Comparison of ENCODE assay signal across 25 cellular contexts in the genomic region with DNA sequence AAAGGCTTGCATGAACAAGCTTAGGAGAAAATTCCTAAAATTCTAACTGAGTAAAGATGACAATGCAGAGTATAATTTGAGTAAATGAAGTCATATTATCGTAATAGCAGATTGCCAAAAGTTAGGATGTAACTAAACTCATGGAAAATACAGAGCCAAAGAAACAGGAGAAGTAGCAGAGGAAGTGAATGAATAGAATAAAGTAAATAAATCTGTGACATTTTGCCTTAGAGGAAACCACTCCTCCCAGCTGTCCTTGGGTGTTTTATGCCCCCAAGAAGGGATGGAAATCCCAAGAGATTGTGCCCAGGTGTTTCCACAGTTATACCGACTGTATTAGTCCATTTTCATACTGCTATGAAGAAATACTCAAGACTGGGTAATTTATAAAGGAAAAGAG. TPM values are rescaled to one million over a fixed set of nuclear protein-coding genes. Genes with fewer than 3 reads are reported as not detected.
"Had no signal": no experiment of that assay in that cellular context is flagged by ENCODE, and none has a peak within 500 bp of the region (broad histone marks: within the 10 kb centered on the region; RNA-seq: fewer than 3 reads in every experiment).

No MANE protein-coding gene starts in this region.

- H3K27me3 ChIP-seq: gastrocnemius medialis, right atrium auricular region, testis, tibial artery had no signal

- H3K27ac ChIP-seq: coronary artery, gastrocnemius medialis, prostate gland, right atrium auricular region, testis, tibial artery had no signal

- H3K36me3 ChIP-seq: gastrocnemius medialis, prostate gland, right atrium auricular region, tibial artery had no signal

- DNase-seq: dermis blood vessel endothelial cell; effector memory CD4-positive, alpha-beta T cell; foreskin fibroblast; gastrocnemius medialis; head of caudate nucleus; kidney; mesendoderm; midbrain; naive thymus-derived CD4-positive, alpha-beta T cell; stimulated activated CD4-positive, alpha-beta T cell treated with anti-CD3 and anti-CD28 coated beads, Interleukin-12 subunit alpha, Interleukin-12 subunit beta, amount 100 ng/mL, for 4 hours; stimulated activated CD4-positive, alpha-beta T cell treated with anti-CD3 and anti-CD28 coated beads, Interleukin-1b, Interleukin-23, amount 100 ng/mL, for 48 hours; stimulated activated CD4-positive, alpha-beta T cell treated with anti-CD3 and anti-CD28 coated beads, Interleukin-4, amount 100 ng/mL, for 24 hours; stimulated activated naive CD4-positive, alpha-beta T cell treated with Interleukin-2 at 50 U/mL for 16 hours; substantia nigra; testis; tibial artery had no signal

- ATAC-seq: esophagus mucosa; gastrocnemius medialis; left lobe of liver; naive thymus-derived CD4-positive, alpha-beta T cell; sciatic nerve; stimulated activated effector memory CD8-positive, alpha-beta T cell treated with anti-CD3 and anti-CD28 coated beads, Interleukin-12 subunit alpha, Interleukin-12 subunit beta, amount 100 ng/mL, for 72 hours had no signal

- H3K4me1 ChIP-seq: gastrocnemius medialis, prostate gland, right atrium auricular region, testis had no signal

- H3K9me3 ChIP-seq: gastrocnemius medialis, prostate gland, right atrium auricular region, testis, tibial artery had no signal

- FAIRE-seq: kidney had no signal

- H3K4me3 ChIP-seq: coronary artery, gastrocnemius medialis, lung, prostate gland, right atrium auricular region, smooth muscle cell, testis, tibial artery had no signal

RNA-seq across cellular contexts. Expression of gene BMX, which starts 1.9 kb away (rescaled TPM):
- total RNA-seq: naive thymus-derived CD4-positive, alpha-beta T cell; smooth muscle cell had no signal
- polyA plus RNA-seq: naive thymus-derived CD4-positive, alpha-beta T cell; smooth muscle cell had no signal

RNA-seq across cellular contexts. Expression of gene PIR, which starts 5.6 kb away (rescaled TPM):
- polyA plus RNA-seq: naive thymus-derived CD4-positive, alpha-beta T cell had no signal
